Comparison of ENCODE assay signal across 1 cellular context in genomic region chr19:19517235-19517619, GRCh38.
TF ChIP-seq lines count a peak whose summit lies in the region.

No MANE protein-coding gene starts in this region.

TF ChIP-seq in K562, 482 proteins besides CTCF, POLR2A, EP300 and RAD21:
- TF ChIP-seq ESRRA (IDR thresholded peaks at IDR 0.05; ENCODE audit: borderline replicate concordance, low read depth) (no peak), ZNF121 (CRISPR knock-in tag; conservative IDR thresholded peaks at IDR 0.05) (peak; percentile 74)
